22 cellular contexts compared by ENCODE assay signal in genomic region chr13:114011226-114011625, GRCh38. TPM values are rescaled to one million over a fixed set of nuclear protein-coding genes. Genes with fewer than 3 reads are reported as not detected.
DNase-seq lines count a peak whose midpoint lies in the region; ATAC-seq and TF ChIP-seq lines count a peak whose summit lies in the region.
"Had no signal": no experiment of that assay in that cellular context is flagged by ENCODE, and none has a peak within 500 bp of the region (broad histone marks: within the 10 kb centered on the region; RNA-seq: fewer than 3 reads in every experiment).

No MANE protein-coding gene starts in this region.

- 92% methylated on average over 10 of the region's 19 CpGs for WGBS in suprapubic skin

- no peak for TF ChIP-seq EP300 in suprapubic skin (IDR thresholded peaks at IDR 0.05)

- no peaks in the 10 kb centered on the region for H3K9me3 ChIP-seq in left ventricle myocardium inferior (replicated peaks)
- H3K9me3 ChIP-seq in lower lobe of right lung, result no peaks in the 10 kb centered on the region
- no peaks in the 10 kb centered on the region for H3K9me3 ChIP-seq in suprapubic skin
- H3K9me3 ChIP-seq: Caco-2, spleen had no signal

- peaks cover 16% of the 10 kb centered on the region for H3K36me3 Mint-ChIP-seq in activated T-helper 1 cell treated with anti-CD3 and anti-CD28 coated beads, Interleukin-12 subunit alpha, Interleukin-12 subunit beta, Interleukin-2, Interleukin-4 antibody, amounts not matched to agents 30 ng/mL and 10 ng/mL and 1 ng/mL, durations not matched to agents 14 hours and 24 hours and 36 hours (ENCODE audit: low read depth)

- no peak overlapping the region for H3K4me3 Mint-ChIP-seq in activated T-helper 1 cell treated with anti-CD3 and anti-CD28 coated beads, Interleukin-12 subunit alpha, Interleukin-12 subunit beta, Interleukin-2, Interleukin-4 antibody, amounts not matched to agents 30 ng/mL and 10 ng/mL and 1 ng/mL, durations not matched to agents 14 hours and 24 hours and 36 hours
- H3K4me3 Mint-ChIP-seq: naive B cell had no signal

- no peaks in the 10 kb centered on the region for H3K27me3 Mint-ChIP-seq in activated T-helper 1 cell treated with anti-CD3 and anti-CD28 coated beads, Interleukin-12 subunit alpha, Interleukin-12 subunit beta, Interleukin-2, Interleukin-4 antibody, amounts not matched to agents 30 ng/mL and 10 ng/mL and 1 ng/mL, durations not matched to agents 14 hours and 24 hours and 36 hours (ENCODE audit: insufficient read depth)
- H3K27me3 Mint-ChIP-seq: naive B cell had no signal

- H3K27ac ChIP-seq in left ventricle myocardium inferior (replicated peaks), result no peak overlapping the region
- no peak overlapping the region for H3K27ac ChIP-seq in lower lobe of right lung
- H3K27ac ChIP-seq in suprapubic skin, result no peak overlapping the region
- H3K27ac ChIP-seq: cardiac muscle cell, spleen, WERI-Rb-1 had no signal

- H3K36me3 ChIP-seq in left ventricle myocardium inferior, result peaks cover 49% of the 10 kb centered on the region
- peaks cover 57% of the 10 kb centered on the region for H3K36me3 ChIP-seq in lower lobe of right lung
- H3K36me3 ChIP-seq in suprapubic skin, result peaks cover 36% of the 10 kb centered on the region
- H3K36me3 ChIP-seq: cardiac muscle cell had no signal

- H3K4me3 ChIP-seq in left ventricle myocardium inferior (no peak overlapping the region), lower lobe of right lung (no peak overlapping the region), suprapubic skin (no peak overlapping the region)
- H3K4me3 ChIP-seq: cardiac muscle cell, spleen had no signal

- peak overlapping the region; percentile 11 for H3K27ac Mint-ChIP-seq in activated T-helper 1 cell treated with anti-CD3 and anti-CD28 coated beads, Interleukin-12 subunit alpha, Interleukin-12 subunit beta, Interleukin-2, Interleukin-4 antibody, amounts not matched to agents 30 ng/mL and 10 ng/mL and 1 ng/mL, durations not matched to agents 14 hours and 24 hours and 36 hours

- H3K4me1 ChIP-seq in left ventricle myocardium inferior, result no peaks in the 10 kb centered on the region
- no peaks in the 10 kb centered on the region for H3K4me1 ChIP-seq in lower lobe of right lung
- H3K4me1 ChIP-seq in suprapubic skin, result peaks cover 23% of the 10 kb centered on the region
- H3K4me1 ChIP-seq: Caco-2, spleen had no signal

- ATAC-seq in left cardiac atrium (no peak), lower lobe of right lung (no peak), HG02678 (IDR thresholded peaks at IDR 0.05; ENCODE audit: unreplicated experiment) (no peak), HG03378 (IDR thresholded peaks at IDR 0.05; ENCODE audit: unreplicated experiment) (no peak)

- no peaks in the 10 kb centered on the region for H3K9me3 Mint-ChIP-seq in activated T-helper 1 cell treated with anti-CD3 and anti-CD28 coated beads, Interleukin-12 subunit alpha, Interleukin-12 subunit beta, Interleukin-2, Interleukin-4 antibody, amounts not matched to agents 30 ng/mL and 10 ng/mL and 1 ng/mL, durations not matched to agents 14 hours and 24 hours and 36 hours

- TF ChIP-seq CTCF in left ventricle myocardium inferior (IDR thresholded peaks at IDR 0.05; ENCODE audit: borderline replicate concordance) (no peak), lower lobe of right lung (IDR thresholded peaks at IDR 0.05) (no peak), suprapubic skin (IDR thresholded peaks at IDR 0.05) (no peak)

- DNase-seq in left cardiac atrium (peak; percentile 12), left ventricle myocardium inferior (no peak), lower lobe of right lung (peak; percentile 39), suprapubic skin (ENCODE audit: low spot score in 2 of 2) (peak; percentile 49 to 70), NCI-H524 (lab: John Stamatoyannopoulos, UW) (no peak)
- no peak for DNase-seq in activated T-helper 1 cell treated with anti-CD3 and anti-CD28 coated beads, Interleukin-12 subunit alpha, Interleukin-12 subunit beta, Interleukin-2, Interleukin-4 antibody, amounts not matched to agents 30 ng/mL and 10 ng/mL and 1 ng/mL, durations not matched to agents 14 hours and 24 hours and 36 hours (ENCODE audit: low spot score)
- DNase-seq: Caco-2; effector CD8-positive, alpha-beta T cell; EL; KBM-7; mammary epithelial cell; naive B cell; NCI-H187 treated with DMSO at 0.1 percent for 48 hours; NCI-H446; NK-92 treated with Interleukin-12 subunit alpha and Interleukin-12 subunit beta, amount 100 ng/mL, for 24 hours; spleen; WERI-Rb-1 had no signal

- H3K4me1 Mint-ChIP-seq in activated T-helper 1 cell treated with anti-CD3 and anti-CD28 coated beads, Interleukin-12 subunit alpha, Interleukin-12 subunit beta, Interleukin-2, Interleukin-4 antibody, amounts not matched to agents 30 ng/mL and 10 ng/mL and 1 ng/mL, durations not matched to agents 14 hours and 24 hours and 36 hours (ENCODE audit: low read depth), result no peaks in the 10 kb centered on the region
- H3K4me1 Mint-ChIP-seq: naive B cell had no signal

- H3K27me3 ChIP-seq in left ventricle myocardium inferior (ENCODE audit: low read depth), result no peaks in the 10 kb centered on the region
- H3K27me3 ChIP-seq in lower lobe of right lung (ENCODE audit: low read depth), result no peaks in the 10 kb centered on the region
- no peaks in the 10 kb centered on the region for H3K27me3 ChIP-seq in suprapubic skin
- H3K27me3 ChIP-seq: cardiac muscle cell, spleen had no signal

- TF ChIP-seq POLR2A in suprapubic skin (IDR thresholded peaks at IDR 0.05), result no peak

- intact Hi-C loops in left cardiac atrium (cut with DNase I), result no loop called here
- intact Hi-C loops in left ventricle myocardium inferior (cut with micrococcal nuclease), result no loop called here
- intact Hi-C loops in activated T-helper 1 cell treated with anti-CD3 and anti-CD28 coated beads, Interleukin-12 subunit alpha, Interleukin-12 subunit beta, Interleukin-2, Interleukin-4 antibody, amounts not matched to agents 30 ng/mL and 10 ng/mL and 1 ng/mL, durations not matched to agents 14 hours and 24 hours and 36 hours (cut with micrococcal nuclease), result no loop called here
- intact Hi-C loops in lower lobe of right lung (cut with DNase I), result no loop called here

RNA-seq across cellular contexts. Expression of gene C13orf46, which starts 37.4 kb away (rescaled TPM):
- total RNA-seq in left cardiac atrium (1 to 10 TPM in 1 of 2 donors, under 1 TPM in 1; 0.65 to 1.4 TPM), left ventricle myocardium inferior (0.33 TPM), lower lobe of right lung (14.0 TPM), suprapubic skin (1 to 10 TPM in 1 of 4 donors, under 1 TPM in 3; 0.16 to 1.4 (median 0.53) TPM)
- total RNA-seq in activated T-helper 1 cell treated with anti-CD3 and anti-CD28 coated beads, Interleukin-12 subunit alpha, Interleukin-12 subunit beta, Interleukin-2, Interleukin-4 antibody, amounts not matched to agents 30 ng/mL and 10 ng/mL and 1 ng/mL, durations not matched to agents 14 hours and 24 hours and 36 hours, result 0.83 and 0.91 TPM in 2 replicates
- total RNA-seq: Caco-2, cardiac muscle cell, H7, RPMI7951 had no signal

Comparison
In these comparisons a context has a peak if more than half of its experiments do, and no peak if none do; other contexts are left out.
1. DNase-seq: peak in left cardiac atrium (single experiment), lower lobe of right lung (single experiment) and suprapubic skin (2 of 2); none in left ventricle myocardium inferior (single experiment), activated T-helper 1 cell treated with anti-CD3 and anti-CD28 coated beads, Interleukin-12 subunit alpha, Interleukin-12 subunit beta, Interleukin-2, Interleukin-4 antibody, amounts not matched to agents 30 ng/mL and 10 ng/mL and 1 ng/mL, durations not matched to agents 14 hours and 24 hours and 36 hours (single experiment) and NCI-H524 (0 of 2).